35 cellular contexts compared by ENCODE assay signal in genomic region chr17:35901776-35902175, GRCh38. TPM values are rescaled to one million over a fixed set of nuclear protein-coding genes. Genes with fewer than 3 reads are reported as not detected.
"Had no signal": no experiment of that assay in that cellular context is flagged by ENCODE, and none has a peak within 500 bp of the region (broad histone marks: within the 10 kb centered on the region; RNA-seq: fewer than 3 reads in every experiment).

No MANE protein-coding gene starts in this region.

- ATAC-seq: activated naive CD8-positive, alpha-beta T cell treated with anti-CD3 and anti-CD28 coated beads, Interleukin-2, amount 50 U/mL, for 24 hours; activated T-cell treated with anti-CD3 and anti-CD28 coated beads, Interleukin-2, amount 50 U/mL, for 4 hours; activated T-helper 17 cell treated with anti-CD3 and anti-CD28 coated beads, Interleukin-2, amount 50 U/mL, for 72 hours; heart right ventricle; left lung; lower lobe of right lung; psoas muscle; T-helper 17 cell; upper lobe of right lung; WTC11 had no signal

- H3K9me3 ChIP-seq: colonic mucosa, heart right ventricle, left lung, lower lobe of right lung, ovary, psoas muscle, sigmoid colon, SK-N-SH, thoracic aorta, upper lobe of right lung had no signal

- H3K4me3 ChIP-seq: colonic mucosa, heart right ventricle, left lung, lower lobe of right lung, ovary, psoas muscle, sigmoid colon, thoracic aorta, upper lobe of right lung had no signal

- H3K36me3 ChIP-seq: colonic mucosa, heart right ventricle, left lung, lower lobe of right lung, ovary, sigmoid colon, thoracic aorta, upper lobe of right lung had no signal

- H3K4me1 Mint-ChIP-seq: activated T-helper 17 cell treated with anti-CD3 and anti-CD28 coated beads, Interleukin-2, amount 50 U/mL, for 72 hours; WTC11 had no signal

- H3K4me1 ChIP-seq: colonic mucosa, lower lobe of right lung, psoas muscle, sigmoid colon, upper lobe of right lung had no signal

- H3K27me3 Mint-ChIP-seq: activated naive CD8-positive, alpha-beta T cell treated with anti-CD3 and anti-CD28 coated beads, Interleukin-2, amount 50 U/mL, for 24 hours had no signal

- H3K4me3 Mint-ChIP-seq: activated T-cell treated with anti-CD3 and anti-CD28 coated beads, Interleukin-2, amount 50 U/mL, for 4 hours; activated T-helper 17 cell treated with anti-CD3 and anti-CD28 coated beads, Interleukin-2, amount 50 U/mL, for 72 hours; T-helper 17 cell; WTC11 had no signal

- H3K9me3 Mint-ChIP-seq: activated naive CD8-positive, alpha-beta T cell treated with anti-CD3 and anti-CD28 coated beads, Interleukin-2, amount 50 U/mL, for 24 hours; activated T-cell treated with anti-CD3 and anti-CD28 coated beads, Interleukin-2, amount 50 U/mL, for 4 hours; activated T-helper 17 cell treated with anti-CD3 and anti-CD28 coated beads, Interleukin-2, amount 50 U/mL, for 72 hours had no signal

- H3K27ac ChIP-seq: colonic mucosa, left lung, lower lobe of right lung, ovary, psoas muscle, sigmoid colon, thoracic aorta, upper lobe of right lung had no signal

- H3K27ac Mint-ChIP-seq: activated T-helper 17 cell treated with anti-CD3 and anti-CD28 coated beads, Interleukin-2, amount 50 U/mL, for 72 hours; WTC11 had no signal

- H3K27me3 ChIP-seq: colonic mucosa, left lung, ovary, sigmoid colon, upper lobe of right lung had no signal

- DNase-seq: activated CD4-positive, alpha-beta T cell treated with anti-CD3 and anti-CD28 coated beads for 1 hour; activated CD4-positive, alpha-beta T cell treated with anti-CD3 and anti-CD28 coated beads, Interleukin-2, amount 50 U/mL, for 1 hour; activated gamma-delta T cell treated with Interleukin-2 at 50 U/mL for 16 hours; activated naive CD4-positive, alpha-beta T cell treated with anti-CD3 and anti-CD28 coated beads, Interleukin-2, amount 50 U/mL, for 16 hours; activated naive CD8-positive, alpha-beta T cell treated with anti-CD3 and anti-CD28 coated beads, Interleukin-2, amount 50 U/mL, for 24 hours; activated T-cell treated with anti-CD3 and anti-CD28 coated beads, Interleukin-2, amount 50 U/mL, for 4 hours; cerebellar nuclear complex; colonic mucosa; effector CD8-positive, alpha-beta T cell; foreskin melanocyte; heart right ventricle; kidney glomerular epithelial cell; left lung; lower lobe of right lung; mesenchymal stem cell; ovary; psoas muscle; sigmoid colon; SK-N-SH; small intestine; stimulated activated CD4-positive, alpha-beta T cell treated with anti-CD3 and anti-CD28 coated beads, Interleukin-1b, Interleukin-23, amount 100 ng/mL, for 48 hours; stimulated activated naive CD4-positive, alpha-beta T cell; SW 1271; T-helper 17 cell; T1000; upper lobe of right lung had no signal

- H3K36me3 Mint-ChIP-seq: WTC11 had no signal

RNA-seq across cellular contexts. Expression of gene CCL5, which starts 21.6 kb away (rescaled TPM):
- total RNA-seq: epithelial cell of proximal tubule had no signal
- polyA plus RNA-seq: neural cell had no signal

RNA-seq across cellular contexts. Expression of gene RDM1, which starts 28.8 kb away (rescaled TPM):
- total RNA-seq: activated T-cell treated with anti-CD3 and anti-CD28 coated beads, Interleukin-2, amount 50 U/mL, for 4 hours; lower lobe of right lung; mononuclear cell; myocyte; ovary; psoas muscle; sigmoid colon; T-helper 17 cell; thoracic aorta; upper lobe of right lung had no signal
- polyA plus RNA-seq: heart right ventricle, neural cell, psoas muscle had no signal

RNA-seq across cellular contexts. Expression of gene HEATR9, which starts 33.1 kb away (rescaled TPM):
- total RNA-seq: colonic mucosa, dermis microvascular lymphatic vessel endothelial cell, epithelial cell of proximal tubule, glomerular endothelial cell, heart right ventricle, myocyte, ovary, psoas muscle, sigmoid colon, thoracic aorta, WTC11 had no signal
- polyA plus RNA-seq: heart right ventricle, neural cell, psoas muscle, SK-N-SH, small intestine had no signal

RNA-seq across cellular contexts. Expression of gene LYZL6, which starts 41.7 kb away (rescaled TPM):
- total RNA-seq: activated T-cell treated with anti-CD3 and anti-CD28 coated beads, Interleukin-2, amount 50 U/mL, for 4 hours; activated T-helper 17 cell treated with anti-CD3 and anti-CD28 coated beads, Interleukin-2, amount 50 U/mL, for 72 hours; colonic mucosa; dermis microvascular lymphatic vessel endothelial cell; epithelial cell of proximal tubule; glomerular endothelial cell; heart right ventricle; left lung; lower lobe of right lung; mononuclear cell; myocyte; ovary; psoas muscle; sigmoid colon; T-helper 17 cell; thoracic aorta; upper lobe of right lung; WTC11 had no signal
- polyA plus RNA-seq: heart right ventricle, neural cell, ovary, psoas muscle, sigmoid colon, SK-N-SH, small intestine had no signal
